In the genomic region with DNA sequence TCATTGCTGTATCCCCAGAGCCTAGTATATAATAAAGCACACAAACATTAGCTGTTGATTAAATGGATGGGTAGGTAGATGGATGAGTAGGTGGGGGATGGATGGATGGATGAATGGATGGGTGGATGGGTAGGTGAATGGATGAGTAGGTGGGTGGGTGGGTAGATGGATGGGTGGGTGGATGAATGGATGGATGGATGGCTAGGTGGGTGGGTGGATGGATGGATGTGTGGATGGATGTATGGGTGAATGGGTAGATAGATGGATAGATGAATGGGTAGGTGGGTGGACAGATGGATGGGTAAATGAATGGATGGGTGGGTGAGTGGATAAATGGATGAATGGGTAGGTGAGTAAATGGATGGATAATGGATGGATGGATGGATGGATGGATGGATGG, we compare ENCODE assay signal across 35 cellular contexts.
"Had no signal": no experiment of that assay in that cellular context is flagged by ENCODE, and none has a peak within 500 bp of the region (broad histone marks: within the 10 kb centered on the region; RNA-seq: fewer than 3 reads in every experiment).

No MANE protein-coding gene starts in this region.

- H3K9me3 ChIP-seq: MG63 had no signal

- H3K36me3 ChIP-seq: MG63 had no signal

- H3K27me3 ChIP-seq: MG63 had no signal

- H3K4me3 ChIP-seq: MG63 had no signal

- DNase-seq: Karpas-422, Kasumi-1, MG63, MM.1S, MV-4-11, NCI-H1048, NCI-H1092, NCI-H1092 treated with DMSO at 0.1 percent for 48 hours, NCI-H1105, NCI-H1105 treated with DMSO at 0.1 percent for 48 hours, NCI-H1417, NCI-H1417 treated with DMSO at 0.1 percent for 48 hours, NCI-H1436, NCI-H1436 treated with DMSO at 0.1 percent for 48 hours, NCI-H146, NCI-H1694, NCI-H1694 treated with DMSO at 0.1 percent for 48 hours, NCI-H187, NCI-H187 treated with DMSO at 0.1 percent for 48 hours, NCI-H1930, NCI-H2029, NCI-H2029 treated with DMSO at 0.1 percent for 48 hours, NCI-H2081, NCI-H2081 treated with DMSO at 0.1 percent for 48 hours, NCI-H2107, NCI-H2171, NCI-H2171 treated with DMSO at 0.1 percent for 48 hours, NCI-H2227 treated with DMSO at 0.1 percent for 48 hours, NCI-H226, NCI-H345, NCI-H446, NCI-H446 treated with DMSO at 0.1 percent for 48 hours, NCI-H510A, NCI-H510A treated with DMSO at 0.1 percent for 48 hours, NCI-H524 had no signal
